ENCODE assay signal across 11 cellular contexts in the genomic region with DNA sequence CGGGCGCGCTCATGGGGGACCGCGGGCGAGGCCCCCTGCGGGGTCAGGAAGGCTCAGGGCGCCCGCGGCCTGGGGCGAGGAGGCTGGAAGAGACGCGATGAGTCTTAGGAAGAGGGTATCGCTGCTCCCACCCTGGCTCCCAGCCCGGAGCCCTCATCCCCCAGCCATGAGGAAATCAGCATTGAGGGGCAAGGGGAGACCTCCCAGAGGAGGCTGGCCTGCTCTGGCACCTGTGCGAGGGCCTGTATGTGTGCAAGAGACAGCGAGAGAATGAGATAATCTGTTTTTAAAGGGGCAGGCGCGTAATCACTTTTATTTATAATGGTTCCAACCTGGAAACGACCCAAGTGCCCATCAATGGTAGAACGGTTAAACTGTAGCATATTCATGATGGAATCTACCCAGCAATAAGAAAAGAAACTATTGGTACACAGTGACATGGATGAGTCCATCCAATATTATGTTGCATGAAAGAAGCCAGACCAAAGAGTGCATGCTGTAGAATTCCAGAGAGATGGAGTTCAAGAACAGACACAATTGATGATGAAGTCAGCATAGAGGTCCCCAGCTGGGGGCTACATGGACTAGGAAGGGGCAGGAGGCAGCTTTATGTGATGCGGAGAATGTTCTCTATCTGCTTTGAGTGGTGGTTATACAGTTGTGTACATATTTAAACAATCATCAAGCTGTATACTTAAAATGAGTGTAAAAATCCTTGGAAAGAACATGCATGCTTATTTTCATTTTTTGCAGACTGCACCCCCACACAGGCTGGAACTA. TPM values are rescaled to one million over a fixed set of nuclear protein-coding genes. Genes with fewer than 3 reads are reported as not detected.
A peak's percentile ranks its signal among the peaks of the same experiment; 100 is the strongest.
DNase-seq lines count a peak whose midpoint lies in the region; ATAC-seq and TF ChIP-seq lines count a peak whose summit lies in the region.
"Had no signal": no experiment of that assay in that cellular context is flagged by ENCODE, and none has a peak within 500 bp of the region (broad histone marks: within the 10 kb centered on the region; RNA-seq: fewer than 3 reads in every experiment).

No MANE protein-coding gene starts in this region.

- no peaks in the 10 kb centered on the region for H3K36me3 ChIP-seq in CD8-positive, alpha-beta T cell (ENCODE audit: insufficient read depth, low read length)
- H3K36me3 ChIP-seq in kidney epithelial cell (ENCODE audit: control insufficient read depth, insufficient read depth, low read length) = no peaks in the 10 kb centered on the region
- H3K36me3 ChIP-seq: right lobe of liver, thoracic aorta had no signal

- ATAC-seq in CD8-positive, alpha-beta T cell = no peak
- peak; percentile 25 for ATAC-seq in GM21529 (IDR thresholded peaks at IDR 0.05; ENCODE audit: unreplicated experiment)
- peak; percentile 7 for ATAC-seq in activated CD8-positive, alpha-beta T cell treated with anti-CD3 and anti-CD28 coated beads for 36 hours

- H3K4me1 Mint-ChIP-seq in CD8-positive, alpha-beta T cell (ENCODE audit: low read depth) = peaks cover 29% of the 10 kb centered on the region
- peaks cover 26% of the 10 kb centered on the region for H3K4me1 Mint-ChIP-seq in activated CD8-positive, alpha-beta T cell treated with anti-CD3 and anti-CD28 coated beads for 36 hours (ENCODE audit: low read depth)
- no peaks in the 10 kb centered on the region for H3K4me1 Mint-ChIP-seq in HFFc6 (ENCODE audit: low read depth)

- no peaks in the 10 kb centered on the region for H3K27me3 ChIP-seq in CD8-positive, alpha-beta T cell (ENCODE audit: insufficient read depth, low read length)
- peaks cover 6% of the 10 kb centered on the region for H3K27me3 ChIP-seq in kidney epithelial cell (ENCODE audit: control insufficient read depth, insufficient read depth, low read length)

- H3K9me3 ChIP-seq in CD8-positive, alpha-beta T cell (ENCODE audit: low read length) = no peaks in the 10 kb centered on the region
- H3K9me3 ChIP-seq: right lobe of liver, thoracic aorta had no signal

- H3K4me1 ChIP-seq in CD8-positive, alpha-beta T cell (ENCODE audit: insufficient read depth, low read length) = peaks cover 12% of the 10 kb centered on the region

- intact Hi-C loops in CD8-positive, alpha-beta T cell (cut with DNase I, micrococcal nuclease) = loop anchor here (1.0 to 10.0 kb wide), 6 partner anchors 14 to 1565 kb away; a partner anchor contains a TSS
- intact Hi-C loops in activated CD8-positive, alpha-beta T cell treated with anti-CD3 and anti-CD28 coated beads for 36 hours (cut with micrococcal nuclease) = no loop called here

- peak overlapping the region; percentile 37 for H3K27ac ChIP-seq in CD8-positive, alpha-beta T cell (ENCODE audit: low read depth, low read length)
- H3K27ac ChIP-seq: right lobe of liver, thoracic aorta had no signal

- peak overlapping the region; percentile 52 for H3K4me3 ChIP-seq in CD8-positive, alpha-beta T cell (ENCODE audit: low read depth, low read length)
- H3K4me3 ChIP-seq in kidney epithelial cell (ENCODE audit: low read depth, low read length) = peak overlapping the region; percentile 13

- no peak for TF ChIP-seq CTCF in CD8-positive, alpha-beta T cell (IDR thresholded peaks at IDR 0.05)
- TF ChIP-seq CTCF in activated CD8-positive, alpha-beta T cell treated with anti-CD3 and anti-CD28 coated beads for 36 hours (IDR thresholded peaks at IDR 0.05) = no peak
- TF ChIP-seq CTCF in kidney epithelial cell (IDR thresholded peaks at IDR 0.05; ENCODE audit: insufficient read depth, low read length, poor library complexity, severe bottlenecking) = no peak
- no peak for TF ChIP-seq CTCF in HFFc6 (IDR thresholded peaks at IDR 0.05)

- CTCF ChIA-PET in CD8-positive, alpha-beta T cell (lab: Charles Lee) = no interaction called here
- CTCF ChIA-PET in activated CD8-positive, alpha-beta T cell treated with anti-CD3 and anti-CD28 coated beads for 36 hours (lab: Charles Lee) = interaction anchor here (0.9 kb wide), 1 partner anchor 57 kb away, joined by 3 read pairs; no protein-coding TSS in a partner anchor

- no peaks in the 10 kb centered on the region for H3K27me3 Mint-ChIP-seq in CD8-positive, alpha-beta T cell (ENCODE audit: low read depth)
- H3K27me3 Mint-ChIP-seq in activated CD8-positive, alpha-beta T cell treated with anti-CD3 and anti-CD28 coated beads for 36 hours = no peaks in the 10 kb centered on the region
- peaks cover 44% of the 10 kb centered on the region for H3K27me3 Mint-ChIP-seq in HFFc6 (ENCODE audit: insufficient read depth)

- H3K27ac Mint-ChIP-seq in CD8-positive, alpha-beta T cell = peak overlapping the region; percentile 68
- H3K27ac Mint-ChIP-seq in activated CD8-positive, alpha-beta T cell treated with anti-CD3 and anti-CD28 coated beads for 36 hours = no peak overlapping the region
- H3K27ac Mint-ChIP-seq in HFFc6 = no peak overlapping the region

- POLR2A ChIA-PET in CD8-positive, alpha-beta T cell (lab: Charles Lee) = interaction anchor here (1.7 kb wide), 1 partner anchor 13 kb away, joined by 3 read pairs; no protein-coding TSS in a partner anchor
- POLR2A ChIA-PET in activated CD8-positive, alpha-beta T cell treated with anti-CD3 and anti-CD28 coated beads for 36 hours (lab: Charles Lee) = no interaction called here

- no peak for DNase-seq in CD8-positive, alpha-beta T cell
- DNase-seq in activated CD8-positive, alpha-beta T cell treated with anti-CD3 and anti-CD28 coated beads for 36 hours = no peak
- DNase-seq in kidney epithelial cell (ENCODE audit: low read depth) (no peak), HFFc6 (no peak), hippocampal formation (lab: John Stamatoyannopoulos, UW) (no peak), medulla oblongata (ENCODE audit: extremely low spot score) (no peak)
- DNase-seq in stimulated activated naive CD4-positive, alpha-beta T cell (lab: John Stamatoyannopoulos, UW) = no peak
- DNase-seq: GF-D8 had no signal

- peak overlapping the region; percentile 70 for H3K4me3 Mint-ChIP-seq in CD8-positive, alpha-beta T cell
- no peak overlapping the region for H3K4me3 Mint-ChIP-seq in activated CD8-positive, alpha-beta T cell treated with anti-CD3 and anti-CD28 coated beads for 36 hours
- no peak overlapping the region for H3K4me3 Mint-ChIP-seq in HFFc6

- H3K9me3 Mint-ChIP-seq in CD8-positive, alpha-beta T cell = no peaks in the 10 kb centered on the region
- H3K9me3 Mint-ChIP-seq in activated CD8-positive, alpha-beta T cell treated with anti-CD3 and anti-CD28 coated beads for 36 hours = no peaks in the 10 kb centered on the region
- H3K9me3 Mint-ChIP-seq in HFFc6 = peaks cover 4% of the 10 kb centered on the region; the same call in 1 of the 2 replicates

- H3K36me3 Mint-ChIP-seq in CD8-positive, alpha-beta T cell = peaks cover 13% of the 10 kb centered on the region
- H3K36me3 Mint-ChIP-seq in activated CD8-positive, alpha-beta T cell treated with anti-CD3 and anti-CD28 coated beads for 36 hours (ENCODE audit: low read depth) = peaks cover 31% of the 10 kb centered on the region
- peaks cover 7% of the 10 kb centered on the region; the same call in 1 of the 2 replicates for H3K36me3 Mint-ChIP-seq in HFFc6 (ENCODE audit: low read depth)

RNA-seq across cellular contexts. Expression of a gene that starts 14.4 kb away (rescaled TPM):
- total RNA-seq in CD8-positive, alpha-beta T cell = 10 to 100 TPM; 22.1 to 23.6 TPM
- total RNA-seq in activated CD8-positive, alpha-beta T cell treated with anti-CD3 and anti-CD28 coated beads for 36 hours = 10 to 100 TPM; 41.5 to 42.0 TPM
- total RNA-seq in kidney epithelial cell = 7.0 and 9.9 TPM in 2 replicates
- total RNA-seq in HFFc6 (2021; fragmentation: NEBNext Ultra II Directional; extraction: Animal tissue kit (Norgen Biotek cat#: 25700)) = 1 to 10 TPM in 4 of 6 experiments, under 1 TPM in 2; 0.80 to 1.7 (median 1.4) TPM

RNA-seq across cellular contexts. Expression of a gene that starts 23.5 kb away (rescaled TPM):
- under 1 TPM; 0.14 to 0.22 TPM for total RNA-seq in CD8-positive, alpha-beta T cell
- total RNA-seq in activated CD8-positive, alpha-beta T cell treated with anti-CD3 and anti-CD28 coated beads for 36 hours = under 1 TPM; 0.11 to 0.29 TPM
- not detected in 2 replicates for total RNA-seq in kidney epithelial cell
- total RNA-seq in HFFc6 (2021; fragmentation: NEBNext Ultra II Directional; extraction: Animal tissue kit (Norgen Biotek cat#: 25700)) = not detected
- total RNA-seq: right lobe of liver, thoracic aorta had no signal

RNA-seq across cellular contexts. Expression of a gene that starts 35.8 kb away (rescaled TPM):
- 10 to 100 TPM; 93.1 to 96.3 TPM for total RNA-seq in CD8-positive, alpha-beta T cell
- 100 to 1,000 TPM; 628 to 660 TPM for total RNA-seq in activated CD8-positive, alpha-beta T cell treated with anti-CD3 and anti-CD28 coated beads for 36 hours
- total RNA-seq in kidney epithelial cell = 254 and 277 TPM in 2 replicates
- total RNA-seq in HFFc6 (2021; fragmentation: NEBNext Ultra II Directional; extraction: Animal tissue kit (Norgen Biotek cat#: 25700)) = 100 to 1,000 TPM; 350 to 492 (median 406) TPM

RNA-seq across cellular contexts. Expression of a gene that starts 36.8 kb away (rescaled TPM):
- total RNA-seq in CD8-positive, alpha-beta T cell = 1 to 10 TPM; 2.4 to 3.4 TPM
- 10 to 100 TPM; 12.4 to 16.2 TPM for total RNA-seq in activated CD8-positive, alpha-beta T cell treated with anti-CD3 and anti-CD28 coated beads for 36 hours
- total RNA-seq in kidney epithelial cell = 6.6 and 7.8 TPM in 2 replicates
- 10 to 100 TPM; 27.5 to 38.7 (median 31.7) TPM for total RNA-seq in HFFc6 (2021; fragmentation: NEBNext Ultra II Directional; extraction: Animal tissue kit (Norgen Biotek cat#: 25700))

RNA-seq across cellular contexts. Expression of a gene that starts 55.8 kb away (rescaled TPM):
- 10 to 100 TPM; 59.1 to 71.9 TPM for total RNA-seq in CD8-positive, alpha-beta T cell
- total RNA-seq in activated CD8-positive, alpha-beta T cell treated with anti-CD3 and anti-CD28 coated beads for 36 hours = 10 to 100 TPM; 39.6 to 48.6 TPM
- 30.2 and 33.6 TPM in 2 replicates for total RNA-seq in kidney epithelial cell
- 10 to 100 TPM; 19.3 to 27.6 (median 24.4) TPM for total RNA-seq in HFFc6 (2021; fragmentation: NEBNext Ultra II Directional; extraction: Animal tissue kit (Norgen Biotek cat#: 25700))
